ENCODE assay signal across 8 cellular contexts in genomic region chr15:89556413-89557262, GRCh38. TPM values are rescaled to one million over a fixed set of nuclear protein-coding genes. Genes with fewer than 3 reads are reported as not detected.
DNase-seq lines count a peak whose midpoint lies in the region; ATAC-seq and TF ChIP-seq lines count a peak whose summit lies in the region.

No MANE protein-coding gene starts in this region.

- H3K4me3 Mint-ChIP-seq in MCF 10A (ENCODE audit: unreplicated experiment): no peak overlapping the region

- no peak overlapping the region for H3K9ac ChIP-seq in SU-DHL-6 (ENCODE audit: low read length)

- H3F3A ChIP-seq in SU-DHL-6 (ENCODE audit: insufficient read depth): no peaks in the 10 kb centered on the region

- no peaks in the 10 kb centered on the region for H3K79me2 ChIP-seq in SU-DHL-6 (ENCODE audit: insufficient read depth, low read length)

- POLR2A ChIA-PET in MCF 10A (lab: Yijun Ruan, JAX): interaction anchor here (0.8 kb wide), 1 partner anchor 110 kb away, joined by 3 read pairs; no protein-coding TSS in a partner anchor

- ATAC-seq in GM21717 (IDR thresholded peaks at IDR 0.05; ENCODE audit: unreplicated experiment): no peak

- BruUV-seq in MCF 10A (replicated peaks; lab: Mats Ljungman, UMichigan): no TSS peak

- H2AFZ ChIP-seq in SU-DHL-6 (ENCODE audit: low read depth, low read length, severe bottlenecking): no peak overlapping the region

- no peak overlapping the region for H3K27ac Mint-ChIP-seq in MCF 10A (ENCODE audit: low read depth, unreplicated experiment)

- no peaks in the 10 kb centered on the region for H3K9me2 ChIP-seq in SU-DHL-6 (replicated peaks; ENCODE audit: insufficient read depth, low read length)

- H3K27ac ChIP-seq in SU-DHL-6 (ENCODE audit: low read depth, low read length): no peak overlapping the region

- H3K36me3 ChIP-seq in SU-DHL-6 (ENCODE audit: low read length): no peaks in the 10 kb centered on the region

- no peak overlapping the region for H3K4me2 ChIP-seq in SU-DHL-6 (ENCODE audit: low read depth, low read length, poor library complexity, severe bottlenecking)

- CTCF ChIA-PET in MCF 10A (lab: Yijun Ruan, JAX): interaction anchor here (0.7 to 3.2 kb wide), 7 partner anchors 19 to 198 kb away, joined by 3 to 27 read pairs (median 3); no protein-coding TSS in a partner anchor

- TF ChIP-seq CTCF in SU-DHL-6 (IDR thresholded peaks at IDR 0.05; ENCODE audit: insufficient read depth, low read length, poor library complexity, severe bottlenecking) (peak; percentile 78), MCF 10A (IDR thresholded peaks at IDR 0.05; ENCODE audit: unreplicated experiment) (peak; percentile 77)

- H3K27me3 Mint-ChIP-seq in MCF 10A (ENCODE audit: insufficient read depth, unreplicated experiment): no peaks in the 10 kb centered on the region

- H4K20me1 ChIP-seq in SU-DHL-6 (ENCODE audit: low read depth, low read length): no peaks in the 10 kb centered on the region

- H3K4me1 Mint-ChIP-seq in MCF 10A (ENCODE audit: insufficient read depth, unreplicated experiment): no peaks in the 10 kb centered on the region

- no peaks in the 10 kb centered on the region for H3K36me3 Mint-ChIP-seq in MCF 10A (ENCODE audit: insufficient read depth, unreplicated experiment)

- intact Hi-C loops in MCF 10A (cut with micrococcal nuclease): loop anchor here (1.0 to 2.0 kb wide), 4 partner anchors 35 to 198 kb away; no protein-coding TSS in a partner anchor

- no peaks in the 10 kb centered on the region for H3K27me3 ChIP-seq in SU-DHL-6 (ENCODE audit: low read length)

- H3K9me3 ChIP-seq in SU-DHL-6 (ENCODE audit: insufficient read depth, low read length): no peaks in the 10 kb centered on the region

- H3K4me3 ChIP-seq in SU-DHL-6 (ENCODE audit: insufficient read depth, low read length, poor library complexity, severe bottlenecking): no peak overlapping the region

- peak; percentile 69 for DNase-seq in activated effector memory CD4-positive, alpha-beta T cell treated with anti-CD3 and anti-CD28 coated beads, Interleukin-2, amount 50 U/mL, for 16 hours
- no peak for DNase-seq in activated effector memory CD4-positive, alpha-beta T cell treated with Interleukin-2 at 50 U/mL for 16 hours
- peak; percentile 45 for DNase-seq in NCI-H1092 treated with DMSO at 0.1 percent for 48 hours (lab: John Stamatoyannopoulos, UW)
- peak; percentile 85 for DNase-seq in MCF 10A (ENCODE audit: unreplicated experiment)
- DNase-seq in inferior parietal cortex (ENCODE audit: extremely low spot score): peak; percentile 88
- DNase-seq in stimulated activated CD4-positive, alpha-beta T cell treated with anti-CD3 and anti-CD28 coated beads, Interleukin-2, amount 100 ng/mL, for 24 hours: peak; percentile 39 to 59

- no peaks in the 10 kb centered on the region for H3K9me3 Mint-ChIP-seq in MCF 10A (ENCODE audit: unreplicated experiment)

RNA-seq across cellular contexts. Expression of gene TICRR, which starts 18.6 kb away (rescaled TPM):
- 6.6 and 8.5 TPM in 2 replicates for total RNA-seq in MCF 10A (2022)
